Comparison of ENCODE assay signal across 8 cellular contexts in genomic region chr9:131678499-131679111, GRCh38.
DNase-seq lines count a peak whose midpoint lies in the region; ATAC-seq and TF ChIP-seq lines count a peak whose summit lies in the region.

No MANE protein-coding gene starts in this region.

- in situ Hi-C loops in ACHN (cut with HindIII; ENCODE audit: low pct_ligation_motif_present, low pct_unique_long_range_greater_than_20kb, low sequenced_read_pairs) (no loop called here), GM18951 (cut with MboI; ENCODE audit: low sequenced_read_pairs, unreplicated experiment) (no loop called here)

- peaks cover 22% of the 10 kb centered on the region for H3K36me3 Mint-ChIP-seq in activated T-helper 1 cell treated with anti-CD3 and anti-CD28 coated beads, Interleukin-12 subunit alpha, Interleukin-12 subunit beta, Interleukin-2, Interleukin-4 antibody, amounts not matched to agents 30 ng/mL and 10 ng/mL and 1 ng/mL, durations not matched to agents 14 hours and 24 hours and 36 hours (ENCODE audit: low read depth)
- H3K36me3 Mint-ChIP-seq in osteocyte (ENCODE audit: unreplicated experiment): no peaks in the 10 kb centered on the region

- WGBS in tibial nerve, 2 donors: 36 to 37% methylated on average over 5 of the region's 5 CpGs

- H3K27me3 ChIP-seq in tibial nerve: no peaks in the 10 kb centered on the region

- H3K36me3 ChIP-seq in tibial nerve: no peaks in the 10 kb centered on the region

- no peak overlapping the region for H3K4me3 ChIP-seq in tibial nerve

- peak overlapping the region in 3 of 4 donors; percentile 75 to 85 (median 78) for H3K27ac ChIP-seq in tibial nerve

- DNase-seq in ACHN: peak; percentile 81
- peak; percentile 76 for DNase-seq in activated T-helper 1 cell treated with anti-CD3 and anti-CD28 coated beads, Interleukin-12 subunit alpha, Interleukin-12 subunit beta, Interleukin-2, Interleukin-4 antibody, amounts not matched to agents 30 ng/mL and 10 ng/mL and 1 ng/mL, durations not matched to agents 14 hours and 24 hours and 36 hours (ENCODE audit: low spot score)
- DNase-seq in fibroblast of the conjunctiva (ENCODE audit: low read depth): peak; percentile 93
- DNase-seq in osteocyte (ENCODE audit: extremely low spot score, unreplicated experiment): no peak
- DNase-seq in tibial nerve (ENCODE audit: low spot score in 2 of 2): peak; percentile 54 to 70

- peak overlapping the region; percentile 84 for H3K4me3 Mint-ChIP-seq in activated T-helper 1 cell treated with anti-CD3 and anti-CD28 coated beads, Interleukin-12 subunit alpha, Interleukin-12 subunit beta, Interleukin-2, Interleukin-4 antibody, amounts not matched to agents 30 ng/mL and 10 ng/mL and 1 ng/mL, durations not matched to agents 14 hours and 24 hours and 36 hours
- H3K4me3 Mint-ChIP-seq in osteocyte (ENCODE audit: unreplicated experiment): peak overlapping the region; percentile 11

- peak overlapping the region; percentile 99 for H3K27ac Mint-ChIP-seq in activated T-helper 1 cell treated with anti-CD3 and anti-CD28 coated beads, Interleukin-12 subunit alpha, Interleukin-12 subunit beta, Interleukin-2, Interleukin-4 antibody, amounts not matched to agents 30 ng/mL and 10 ng/mL and 1 ng/mL, durations not matched to agents 14 hours and 24 hours and 36 hours
- peak overlapping the region; percentile 97 for H3K27ac Mint-ChIP-seq in osteocyte (ENCODE audit: unreplicated experiment)

- peak; percentile 63 for ATAC-seq in HG03135 (IDR thresholded peaks at IDR 0.05; ENCODE audit: unreplicated experiment)

- H3K9me3 ChIP-seq in tibial nerve: no peaks in the 10 kb centered on the region

- no peaks in the 10 kb centered on the region for H3K27me3 Mint-ChIP-seq in activated T-helper 1 cell treated with anti-CD3 and anti-CD28 coated beads, Interleukin-12 subunit alpha, Interleukin-12 subunit beta, Interleukin-2, Interleukin-4 antibody, amounts not matched to agents 30 ng/mL and 10 ng/mL and 1 ng/mL, durations not matched to agents 14 hours and 24 hours and 36 hours (ENCODE audit: insufficient read depth)
- no peaks in the 10 kb centered on the region for H3K27me3 Mint-ChIP-seq in osteocyte (ENCODE audit: unreplicated experiment)

- no peak for TF ChIP-seq CTCF in osteocyte (IDR thresholded peaks at IDR 0.05)
- no peak for TF ChIP-seq CTCF in tibial nerve (IDR thresholded peaks at IDR 0.05)

- peak in 1 of 2 donors; percentile 79 for TF ChIP-seq EP300 in tibial nerve (IDR thresholded peaks at IDR 0.05)

- H3K4me1 ChIP-seq in tibial nerve: peaks cover 0 to 56% (median 40%) of the 10 kb centered on the region in 4 donors

- no peaks in the 10 kb centered on the region for H3K9me3 Mint-ChIP-seq in activated T-helper 1 cell treated with anti-CD3 and anti-CD28 coated beads, Interleukin-12 subunit alpha, Interleukin-12 subunit beta, Interleukin-2, Interleukin-4 antibody, amounts not matched to agents 30 ng/mL and 10 ng/mL and 1 ng/mL, durations not matched to agents 14 hours and 24 hours and 36 hours
- no peaks in the 10 kb centered on the region for H3K9me3 Mint-ChIP-seq in osteocyte (ENCODE audit: unreplicated experiment)

- peaks cover 92% of the 10 kb centered on the region for H3K4me1 Mint-ChIP-seq in activated T-helper 1 cell treated with anti-CD3 and anti-CD28 coated beads, Interleukin-12 subunit alpha, Interleukin-12 subunit beta, Interleukin-2, Interleukin-4 antibody, amounts not matched to agents 30 ng/mL and 10 ng/mL and 1 ng/mL, durations not matched to agents 14 hours and 24 hours and 36 hours (ENCODE audit: low read depth)
- H3K4me1 Mint-ChIP-seq in osteocyte (ENCODE audit: unreplicated experiment): peaks cover 87% of the 10 kb centered on the region

- intact Hi-C loops in activated T-helper 1 cell treated with anti-CD3 and anti-CD28 coated beads, Interleukin-12 subunit alpha, Interleukin-12 subunit beta, Interleukin-2, Interleukin-4 antibody, amounts not matched to agents 30 ng/mL and 10 ng/mL and 1 ng/mL, durations not matched to agents 14 hours and 24 hours and 36 hours (cut with micrococcal nuclease): loop anchor here (1.0 kb wide), 5 partner anchors 10 to 51 kb away; no protein-coding TSS in a partner anchor

- TF ChIP-seq POLR2A in GM18951 (IDR thresholded peaks at IDR 0.05; ENCODE audit: extremely low read depth, insufficient read depth, insufficient read length): peak; percentile 29
- peak in 1 of 2 donors; percentile 20 for TF ChIP-seq POLR2A in tibial nerve (IDR thresholded peaks at IDR 0.05)

TF ChIP-seq in PFSK-1, 5 proteins besides CTCF, POLR2A, EP300 and RAD21:
- TF ChIP-seq POLR2AphosphoS5 (IDR thresholded peaks at IDR 0.05; ENCODE audit: low read depth, low read length) (no peak), SIN3A (IDR thresholded peaks at IDR 0.05; ENCODE audit: borderline replicate concordance, insufficient read depth, low read length) (peak; percentile 20; the same call in 1 of the 2 replicates), FOXP2 (optimal IDR thresholded peaks at IDR 0.05; ENCODE audit: borderline replicate concordance, extremely low read depth, extremely low read length, insufficient read depth) (peak; percentile 90)
